ENCODE assay signal across 8 cellular contexts in the genomic region with DNA sequence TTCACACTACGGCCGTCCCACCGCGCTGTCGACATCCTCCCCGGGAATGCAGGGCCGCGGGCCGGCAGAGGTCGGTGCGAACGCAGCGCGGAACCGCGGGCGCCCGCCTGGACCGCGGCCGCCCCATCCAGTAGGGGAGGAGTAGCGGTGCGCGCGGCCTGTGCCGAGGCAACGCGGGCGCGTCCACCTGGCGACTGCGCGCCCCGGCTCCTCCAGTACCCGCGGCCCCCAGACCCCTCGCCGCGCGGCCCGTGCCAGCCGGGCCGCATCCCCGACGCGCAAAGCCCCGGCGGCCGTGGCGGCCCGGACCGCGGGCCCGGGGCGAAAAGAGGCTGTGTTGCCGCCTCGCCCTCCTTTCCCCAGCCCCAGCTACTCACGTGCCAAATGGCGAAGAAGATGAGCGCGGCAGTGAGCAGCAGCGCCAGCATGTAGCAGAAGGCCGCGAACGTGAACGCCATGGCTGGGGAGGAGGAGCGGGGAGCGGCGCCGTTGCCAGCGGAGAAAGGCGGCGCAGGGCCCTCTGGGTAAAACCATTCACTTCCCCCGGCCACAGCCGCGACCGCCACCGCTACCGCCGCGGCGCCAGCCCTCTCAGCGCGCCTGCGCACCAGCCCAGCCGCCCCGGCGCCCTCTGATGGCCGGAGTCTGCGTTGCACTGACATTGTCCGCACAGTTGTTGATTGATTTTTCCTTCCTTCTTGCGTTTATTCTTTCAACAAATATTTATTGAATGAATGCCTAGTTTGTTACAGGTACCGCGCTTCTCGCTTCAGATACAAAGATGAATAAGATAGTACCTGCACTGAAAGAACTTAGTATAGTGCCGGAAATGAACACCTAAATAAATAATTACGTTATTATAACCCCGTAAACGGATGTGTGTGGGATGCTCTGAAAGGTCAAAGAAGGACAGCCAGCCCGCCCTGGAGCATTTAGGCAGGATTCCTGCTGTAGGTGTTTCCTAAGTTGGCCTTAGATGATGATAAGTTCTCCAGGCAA. TPM values are rescaled to one million over a fixed set of nuclear protein-coding genes. Genes with fewer than 3 reads are reported as not detected.
DNase-seq lines count a peak whose midpoint lies in the region; TF ChIP-seq lines count a peak whose summit lies in the region.

Gene CNIH1 (minus strand): TSS at position 505 of the 999 bp plus-strand sequence. CDS start 47 bp downstream, at position 458.

- peak within 1 kb of the TSS; percentile 88 for H3K4me2 ChIP-seq in neural progenitor cell

- H3K9ac ChIP-seq in neural progenitor cell, result peak within 1 kb of the TSS; percentile 71
- H3K9ac ChIP-seq in subcutaneous abdominal adipose tissue (ENCODE audit: low read length in 5 of 5), result peak within 1 kb of the TSS; percentile 69 to 91 (median 80)

- H3K9me3 Mint-ChIP-seq in neural progenitor cell, result no peaks in the 10 kb centered on the region

- H3K27me3 Mint-ChIP-seq in neural progenitor cell (ENCODE audit: insufficient read depth, low read depth), result peaks cover 4% of the 10 kb centered on the region

- H3F3A ChIP-seq in neural progenitor cell (ENCODE audit: low read depth), result peaks cover 31% of the 10 kb centered on the region

- peaks cover 10% of the 10 kb centered on the region for H3K36me3 Mint-ChIP-seq in neural progenitor cell

- peaks cover 46% of the 10 kb centered on the region for H3K79me2 ChIP-seq in neural progenitor cell (ENCODE audit: low read depth)

- H3K4me3 ChIP-seq in HAP-1, result peak within 1 kb of the TSS; percentile 64
- H3K4me3 ChIP-seq in MG63, result peak within 1 kb of the TSS; percentile 71
- peak within 1 kb of the TSS; percentile 64 to 83 for H3K4me3 ChIP-seq in foreskin fibroblast (ENCODE audit: low read depth in 1 of 2, low read length in 2 of 2)
- H3K4me3 ChIP-seq in neural progenitor cell, result peak within 1 kb of the TSS; percentile 91
- H3K4me3 ChIP-seq in subcutaneous abdominal adipose tissue (ENCODE audit: low read depth in 1 of 5, low read length in 5 of 5), result peak within 1 kb of the TSS; percentile 71 to 82 (median 76)

- peak within 1 kb of the TSS; percentile 94 for H3K4me3 Mint-ChIP-seq in neural progenitor cell

- H3K4me1 ChIP-seq in HAP-1 (peaks cover 27% of the 10 kb centered on the region), neural progenitor cell (peaks cover 31% of the 10 kb centered on the region), subcutaneous abdominal adipose tissue (ENCODE audit: control insufficient read depth in 5 of 5, insufficient read depth in 5 of 5, low read length in 5 of 5) (peaks cover 2 to 16% (median 15%) of the 10 kb centered on the region in 5 donors)

- peak within 1 kb of the TSS; percentile 98 for H3K27ac Mint-ChIP-seq in neural progenitor cell

- peaks cover 35% of the 10 kb centered on the region for H3K4me1 Mint-ChIP-seq in neural progenitor cell

- H2AFZ ChIP-seq in neural progenitor cell (replicated peaks), result peak within 1 kb of the TSS; percentile 78

- H3K36me3 ChIP-seq in HAP-1 (replicated peaks), result 0 out of 2 replicates have a peak, but pooled peaks cover 3% of the 10 kb centered on the region
- no peaks in the 10 kb centered on the region; the same call in 1 of the 2 replicates for H3K36me3 ChIP-seq in MG63
- no peaks in the 10 kb centered on the region for H3K36me3 ChIP-seq in neural progenitor cell
- no peaks in the 10 kb centered on the region for H3K36me3 ChIP-seq in subcutaneous abdominal adipose tissue (ENCODE audit: control insufficient read depth in 5 of 5, insufficient read depth in 5 of 5, low read length in 5 of 5)

- in situ Hi-C loops in HAP-1 (cut with MboI; ENCODE audit: low sequenced_read_pairs), result no loop called here

- H3K27ac ChIP-seq in neural progenitor cell, result peak within 1 kb of the TSS; percentile 97
- peak within 1 kb of the TSS; percentile 68 for H3K27ac ChIP-seq in subcutaneous abdominal adipose tissue (ENCODE audit: low read depth, low read length)

- peak; percentile 86 for TF ChIP-seq CTCF in foreskin fibroblast (IDR thresholded peaks at IDR 0.05; ENCODE audit: low read depth, low read length)
- peak; percentile 93 for TF ChIP-seq CTCF in neural progenitor cell (IDR thresholded peaks at IDR 0.05)

- DNase-seq in GDM1 (lab: John Stamatoyannopoulos, UW), result peak; percentile 88
- DNase-seq in HAP-1 (ENCODE audit: low spot score in 2 of 2), result peak; percentile 90 to 95
- DNase-seq in MG63, result peak; percentile 87
- peak; percentile 64 for DNase-seq in SHP77 treated with DMSO at 0.1 percent for 48 hours (lab: John Stamatoyannopoulos, UW)
- DNase-seq in activated gamma-delta T cell (lab: John Stamatoyannopoulos, UW), result peak; percentile 89
- peak; percentile 88 to 97 for DNase-seq in foreskin fibroblast
- peak; percentile 97 for DNase-seq in neural progenitor cell (ENCODE audit: low spot score)

- H3K27me3 ChIP-seq in HAP-1 (ENCODE audit: low read depth), result no peaks in the 10 kb centered on the region
- H3K27me3 ChIP-seq in MG63, result no peaks in the 10 kb centered on the region
- H3K27me3 ChIP-seq in neural progenitor cell, result no peaks in the 10 kb centered on the region
- H3K27me3 ChIP-seq in subcutaneous abdominal adipose tissue (ENCODE audit: control insufficient read depth in 5 of 5, insufficient read depth in 4 of 5, low read length in 5 of 5), result peaks cover 0 to 4% (median 0%) of the 10 kb centered on the region in 5 donors

- H4K20me1 ChIP-seq in neural progenitor cell (ENCODE audit: low read depth), result peaks cover 4% of the 10 kb centered on the region

- no peaks in the 10 kb centered on the region for H3K9me3 ChIP-seq in HAP-1
- H3K9me3 ChIP-seq in MG63, result no peaks in the 10 kb centered on the region
- no peaks in the 10 kb centered on the region for H3K9me3 ChIP-seq in neural progenitor cell (ENCODE audit: low read depth)
- no peaks in the 10 kb centered on the region for H3K9me3 ChIP-seq in subcutaneous abdominal adipose tissue (ENCODE audit: control insufficient read depth in 5 of 5, low read length in 5 of 5)

RNA-seq across cellular contexts. Expression of gene CNIH1, which starts in this region (rescaled TPM):
- total RNA-seq in MG63 (2014; rRNA removed; shearing (Covaris generic); ENCODE audit: low replicate concordance), result 124 and 135 TPM in 2 replicates
- 192 and 205 TPM in 2 replicates for total RNA-seq in neural progenitor cell (ENCODE audit: low replicate concordance)

Comparison
In these comparisons a context has a peak if more than half of its experiments do, and no peak if none do; other contexts are left out.
1. Peak in every context shown above with its lines: DNase-seq, H3K4me3 ChIP-seq and H3K27ac ChIP-seq.